ENCODE assay signal across 8 cellular contexts in the genomic region with DNA sequence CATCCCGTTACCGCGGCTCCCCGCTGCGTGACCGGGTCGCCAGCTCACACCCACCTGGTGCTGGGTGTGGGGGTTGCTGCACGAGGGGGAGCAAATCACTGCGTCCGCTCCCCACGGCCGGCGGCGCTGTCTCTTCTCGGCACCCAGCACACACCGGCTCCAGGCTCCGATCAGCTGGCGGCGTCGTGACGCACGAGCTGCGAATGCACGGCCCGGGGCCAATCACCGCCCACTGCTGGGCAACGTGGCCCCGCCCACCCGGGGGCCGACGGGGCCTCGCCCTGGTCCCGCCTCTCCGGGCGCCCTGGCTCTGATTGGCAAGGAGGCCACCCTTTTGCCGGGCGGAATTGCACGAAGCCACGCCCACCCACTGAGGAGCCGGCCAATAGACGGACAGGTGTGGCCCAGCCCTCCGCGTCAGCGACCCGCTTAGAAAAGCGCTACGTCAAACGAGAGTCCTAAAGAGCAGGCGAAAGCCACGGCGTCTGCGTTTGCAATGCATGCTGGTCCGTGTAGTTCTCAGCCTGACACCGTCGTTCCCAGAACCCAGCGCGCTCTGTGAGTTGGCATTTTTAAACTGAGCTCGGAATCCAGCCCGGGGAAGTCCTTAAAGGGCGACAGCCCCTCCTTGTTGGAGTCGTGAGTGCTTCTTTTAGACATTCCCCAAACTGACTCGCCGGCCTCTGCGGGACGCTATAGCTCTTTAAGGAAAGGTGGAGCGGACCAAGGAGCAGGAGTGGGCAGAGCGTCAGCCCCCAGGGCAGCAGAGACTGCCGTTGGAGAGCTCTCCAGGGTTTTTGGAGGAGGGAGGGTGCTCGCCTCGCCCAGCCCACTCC. TPM values are rescaled to one million over a fixed set of nuclear protein-coding genes. Genes with fewer than 3 reads are reported as not detected.
A peak's percentile ranks its signal among the peaks of the same experiment; 100 is the strongest.
DNase-seq lines count a peak whose midpoint lies in the region; ATAC-seq, FAIRE-seq and TF ChIP-seq lines count a peak whose summit lies in the region.

No MANE protein-coding gene starts in this region.

- H3K9ac ChIP-seq in endodermal cell (ENCODE audit: extremely low read depth, low read length, poor library complexity, severe bottlenecking), result peak overlapping the region; percentile 98

- H3K9me3 Mint-ChIP-seq in endodermal cell, result no peaks in the 10 kb centered on the region

- 0% methylated on average over 31 to 70 of the region's 70 CpGs for WGBS in endodermal cell (ENCODE audit: insufficient coverage in 1 of 2, insufficient read length in 1 of 2), 2 experiments

- peak overlapping the region; percentile 99 for H3K27ac Mint-ChIP-seq in endodermal cell

- H3K4me3 Mint-ChIP-seq in endodermal cell, result peak overlapping the region; percentile 84

- H3K36me3 Mint-ChIP-seq in endodermal cell (ENCODE audit: low read depth), result peaks cover 15% of the 10 kb centered on the region

- peaks cover 17% of the 10 kb centered on the region for H3K4me1 Mint-ChIP-seq in endodermal cell

- peaks cover 15% of the 10 kb centered on the region for H3K4me1 ChIP-seq in endodermal cell (ENCODE audit: control insufficient read depth, insufficient read depth, low read length)

- H3K27ac ChIP-seq in endodermal cell (ENCODE audit: low read depth, low read length), result peak overlapping the region; percentile 98

- peak; percentile 62 for ATAC-seq in GM21367 (IDR thresholded peaks at IDR 0.05; ENCODE audit: unreplicated experiment)

- H3K27me3 ChIP-seq in endodermal cell (ENCODE audit: control insufficient read depth, insufficient read depth, low read length, poor library complexity, severe bottlenecking), result no peaks in the 10 kb centered on the region

- H3K36me3 ChIP-seq in endodermal cell (ENCODE audit: control insufficient read depth, insufficient read depth, low read length), result peaks cover 25% of the 10 kb centered on the region

- peak; percentile 98 for FAIRE-seq in HTR-8/SVneo (lab: Jason Lieb, UNC)

- peak; percentile 96 for DNase-seq in COR-L47 (lab: John Stamatoyannopoulos, UW)
- DNase-seq in HTR-8/SVneo (ENCODE audit: insufficient read length, low spot score), result peak; percentile 100
- DNase-seq in NOMO-1 treated with dmso at 0.1 percent for 144 hours (lab: John Stamatoyannopoulos, UW; ENCODE audit: unreplicated experiment), result peak; percentile 99
- peak; percentile 100 for DNase-seq in activated CD8-positive, alpha-beta memory T cell treated with anti-CD3 and anti-CD28 coated beads, Interleukin-2, amount 50 U/mL, for 24 hours (ENCODE audit: extremely low read depth)
- peak; percentile 100 for DNase-seq in endodermal cell
- DNase-seq in mesenteric fat pad (ENCODE audit: low spot score), result peak; percentile 100
- DNase-seq in stimulated activated CD8-positive, alpha-beta memory T cell treated with anti-CD3 and anti-CD28 coated beads, Interleukin-15, amount 100 ng/mL, for 24 hours (ENCODE audit: low read depth), result peak; percentile 99

- peak overlapping the region; percentile 93 for H3K4me3 ChIP-seq in endodermal cell (ENCODE audit: low read length)

- H3K9me3 ChIP-seq in endodermal cell (ENCODE audit: control insufficient read depth, low read length), result no peaks in the 10 kb centered on the region

- no peaks in the 10 kb centered on the region for H3K27me3 Mint-ChIP-seq in endodermal cell (ENCODE audit: insufficient read depth)

- no peak for TF ChIP-seq CTCF in endodermal cell (conservative IDR thresholded peaks at IDR 0.05)

RNA-seq across cellular contexts. Expression of a gene that starts 6.1 kb away (rescaled TPM):
- total RNA-seq in endodermal cell, result 1 to 10 TPM in 1 of 2 donors, under 1 TPM in 1; 0.84 to 1.8 TPM
- 0.93 TPM for polyA plus RNA-seq in endodermal cell (2013, experiment 1 of 2)
- polyA plus RNA-seq in endodermal cell (2013, experiment 2 of 2), result 0.99 TPM
- 30.1 TPM for total RNA-seq in mesenteric fat pad

RNA-seq across cellular contexts. Expression of a gene that starts 8.2 kb away (rescaled TPM):
- total RNA-seq in endodermal cell (10 to 100 TPM; 13.4 to 17.9 TPM), mesenteric fat pad (47.4 TPM)
- polyA plus RNA-seq in endodermal cell (2013, experiment 1 of 2), result 8.0 TPM
- polyA plus RNA-seq in endodermal cell (2013, experiment 2 of 2), result 6.0 TPM

RNA-seq across cellular contexts. Expression of a gene that starts 26.4 kb away (rescaled TPM):
- total RNA-seq in endodermal cell, result 1 to 10 TPM in 1 of 2 donors, under 1 TPM in 1; 0.86 to 1.8 TPM
- polyA plus RNA-seq in endodermal cell (2013, experiment 1 of 2), result 0.50 TPM
- polyA plus RNA-seq in endodermal cell (2013, experiment 2 of 2), result 0.41 TPM
- 29.3 TPM for total RNA-seq in mesenteric fat pad

RNA-seq across cellular contexts. Expression of a gene that starts 31.6 kb away (rescaled TPM):
- 100 to 1,000 TPM; 298 to 375 TPM for total RNA-seq in endodermal cell
- polyA plus RNA-seq in endodermal cell (2013, experiment 1 of 2), result 230 TPM
- polyA plus RNA-seq in endodermal cell (2013, experiment 2 of 2), result 223 TPM
- total RNA-seq in mesenteric fat pad, result 225 TPM

RNA-seq across cellular contexts. Expression of a gene that starts 45.6 kb away (rescaled TPM):
- total RNA-seq in endodermal cell (10 to 100 TPM; 39.7 to 64.1 TPM), mesenteric fat pad (1,175 TPM)
- polyA plus RNA-seq in endodermal cell (2013, experiment 1 of 2), result 36.7 TPM
- 33.9 TPM for polyA plus RNA-seq in endodermal cell (2013, experiment 2 of 2)

Comparison
In these comparisons a context has a peak if more than half of its experiments do, and no peak if none do; other contexts are left out.
1. Peak in every context shown above with its lines: DNase-seq, ATAC-seq, H3K4me3 ChIP-seq and H3K27ac ChIP-seq.
2. RNA of a gene that starts 6.1 kb away (total RNA-seq): 30.1 TPM in mesenteric fat pad (single experiment); 0.84 to 1.8 TPM in endodermal cell; every median in the first group is over 10 times any median in the second.
3. RNA of a gene that starts 26.4 kb away (total RNA-seq): 29.3 TPM in mesenteric fat pad (single experiment); 0.86 to 1.8 TPM in endodermal cell; every median in the first group is over 10 times any median in the second.